In the genomic region with DNA sequence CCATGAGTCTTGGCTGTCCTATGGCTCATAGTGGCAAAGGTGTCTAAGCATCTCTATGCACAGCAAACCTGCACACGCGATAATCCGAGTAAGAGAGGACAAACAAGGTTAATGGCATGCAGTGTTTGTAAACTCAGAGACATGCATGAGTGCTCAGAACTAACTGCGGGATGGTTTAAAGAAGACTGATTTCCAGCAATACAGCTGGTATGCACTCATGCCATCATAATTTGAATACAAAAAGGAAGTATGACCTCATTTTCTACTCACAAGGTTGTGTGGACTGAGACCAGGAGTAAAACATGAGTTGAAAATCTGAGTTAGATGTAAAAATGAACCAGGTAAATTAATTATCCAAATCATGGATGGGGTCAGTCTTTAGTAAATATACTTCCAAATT, we compare ENCODE assay signal across 18 cellular contexts. TPM values are rescaled to one million over a fixed set of nuclear protein-coding genes. Genes with fewer than 3 reads are reported as not detected.
DNase-seq lines count a peak whose midpoint lies in the region.
"Had no signal": no experiment of that assay in that cellular context is flagged by ENCODE, and none has a peak within 500 bp of the region (broad histone marks: within the 10 kb centered on the region; RNA-seq: fewer than 3 reads in every experiment).

No MANE protein-coding gene starts in this region.

- H3K36me3 ChIP-seq in GM23248 (ENCODE audit: low read depth): no peaks in the 10 kb centered on the region
- H3K36me3 ChIP-seq: right atrium auricular region, vagina had no signal

- no peak overlapping the region for H2AFZ ChIP-seq in GM23248

- H3K27ac ChIP-seq in GM23248: no peak overlapping the region
- H3K27ac ChIP-seq: coronary artery, right atrium auricular region, vagina had no signal

- H4K20me1 ChIP-seq in GM23248 (ENCODE audit: insufficient read depth): no peaks in the 10 kb centered on the region

- peaks cover 16% of the 10 kb centered on the region for H3K4me1 ChIP-seq in GM23248 (ENCODE audit: insufficient read depth)

- no peaks in the 10 kb centered on the region for H3K9me2 ChIP-seq in GM23248 (ENCODE audit: insufficient read depth)

- peaks cover 9% of the 10 kb centered on the region; the same call in 1 of the 2 replicates for H3F3A ChIP-seq in GM23248 (ENCODE audit: insufficient read depth)

- in situ Hi-C loops in GM23248 (cut with MboI): no loop called here

- no peak overlapping the region for H3K4me3 ChIP-seq in GM23248
- H3K4me3 ChIP-seq: coronary artery, right atrium auricular region, vagina had no signal

- no peaks in the 10 kb centered on the region for H3K9me3 ChIP-seq in GM23248 (ENCODE audit: low read depth)
- H3K9me3 ChIP-seq: vagina had no signal

- no peak overlapping the region for H3K4me2 ChIP-seq in GM23248 (ENCODE audit: unreplicated experiment)

- H3K9ac ChIP-seq in GM23248: no peak overlapping the region

- 83 to 92% methylated on average over 4 of the region's 4 CpGs for WGBS in GM23248 (ENCODE audit: low coverage in 1 of 2, low lambda C conversion rate in 2 of 2, missing lambda C conversion rate in 2 of 2), 2 experiments

- no peaks in the 10 kb centered on the region for H3K27me3 ChIP-seq in GM23248 (replicated peaks; ENCODE audit: insufficient read depth)
- H3K27me3 ChIP-seq: right atrium auricular region, vagina had no signal

- no peaks in the 10 kb centered on the region for H3K79me2 ChIP-seq in GM23248 (ENCODE audit: insufficient read depth)

- DNase-seq in NCI-H1694 treated with DMSO at 0.1 percent for 48 hours (lab: John Stamatoyannopoulos, UW) (peak; percentile 37), NCI-H1694 (lab: John Stamatoyannopoulos, UW) (no peak), GM23248 (peak; percentile 15), NCI-H774 (lab: John Stamatoyannopoulos, UW) (peak; percentile 53), kidney tubule cell (ENCODE audit: low spot score) (peak; percentile 70), OCI-M1 (lab: John Stamatoyannopoulos, UW) (no peak), HUDEP-2 (lab: John Stamatoyannopoulos, UW; ENCODE audit: unreplicated experiment in 76 of 76) (no peak), ecto neural progenitor cell (ENCODE audit: low spot score) (no peak)
- DNase-seq: activated CD4-positive, alpha-beta T cell treated with anti-CD3 and anti-CD28 coated beads for 36 hours; activated CD8-positive, alpha-beta memory T cell treated with anti-CD3 and anti-CD28 coated beads, Interleukin-2, amount 10 ng/mL, durations not matched to agents 7 days and 5 days; activated naive CD8-positive, alpha-beta T cell treated with anti-CD3 and anti-CD28 coated beads, Interleukin-2, amount 50 U/mL, for 24 hours; DMS 273 treated with DMSO at 0.1 percent for 48 hours; KBM-7; MV-4-11; NCI-H2171 treated with DMSO at 0.1 percent for 48 hours had no signal

RNA-seq across cellular contexts. Expression of a gene that starts 16.5 kb away (rescaled TPM):
- 26.2 and 32.2 TPM in 2 replicates for total RNA-seq in GM23248 (2014; rRNA removed; shearing (Covaris generic))
- polyA plus RNA-seq in GM23248 (2016; fragmentation: Nextera tagmentation; extraction: Ambion mirVana): 17.7 and 18.9 TPM in 2 replicates

RNA-seq across cellular contexts. Expression of a gene that starts 38.2 kb away (rescaled TPM):
- total RNA-seq in GM23248 (2014; rRNA removed; shearing (Covaris generic)): 210 and 219 TPM in 2 replicates
- 318 and 335 TPM in 2 replicates for polyA plus RNA-seq in GM23248 (2016; fragmentation: Nextera tagmentation; extraction: Ambion mirVana)

Comparison
In these comparisons a context has a peak if more than half of its experiments do, and no peak if none do; other contexts are left out.
1. DNase-seq: peak in NCI-H1694 treated with DMSO at 0.1 percent for 48 hours (single experiment), GM23248 (single experiment), NCI-H774 (single experiment) and kidney tubule cell (single experiment); none in NCI-H1694 (single experiment), OCI-M1 (single experiment), HUDEP-2 (0 of 76) and ecto neural progenitor cell (single experiment).